15 cellular contexts compared by ENCODE assay signal in genomic region chr4:11436673-11437072, GRCh38. TPM values are rescaled to one million over a fixed set of nuclear protein-coding genes. Genes with fewer than 3 reads are reported as not detected.
DNase-seq lines count a peak whose midpoint lies in the region; ATAC-seq, FAIRE-seq and TF ChIP-seq lines count a peak whose summit lies in the region.
"Had no signal": no experiment of that assay in that cellular context is flagged by ENCODE, and none has a peak within 500 bp of the region (broad histone marks: within the 10 kb centered on the region; RNA-seq: fewer than 3 reads in every experiment).

No MANE protein-coding gene starts in this region.

- FAIRE-seq in frontal cortex (lab: Jason Lieb, UNC) = no peak

- no peaks in the 10 kb centered on the region for H3K4me1 ChIP-seq in endodermal cell (ENCODE audit: control insufficient read depth, insufficient read depth, low read length)
- H3K4me1 ChIP-seq: thyroid gland had no signal

- H3K36me3 Mint-ChIP-seq in endodermal cell (ENCODE audit: low read depth) = no peaks in the 10 kb centered on the region
- H3K36me3 Mint-ChIP-seq in endothelial cell (ENCODE audit: low read depth, unreplicated experiment) = no peaks in the 10 kb centered on the region
- H3K36me3 Mint-ChIP-seq in osteocyte (ENCODE audit: unreplicated experiment) = no peaks in the 10 kb centered on the region
- H3K36me3 Mint-ChIP-seq: naive thymus-derived CD4-positive, alpha-beta T cell had no signal

- TF ChIP-seq CTCF in GM12865 (IDR thresholded peaks at IDR 0.05; ENCODE audit: insufficient read depth, low read depth, low read length, missing control alignments) (no peak), endodermal cell (conservative IDR thresholded peaks at IDR 0.05) (no peak), endothelial cell (IDR thresholded peaks at IDR 0.05; ENCODE audit: unreplicated experiment) (no peak), osteocyte (IDR thresholded peaks at IDR 0.05) (no peak)

- peaks cover 2% of the 10 kb centered on the region for H3K27me3 Mint-ChIP-seq in endodermal cell (ENCODE audit: insufficient read depth)
- H3K27me3 Mint-ChIP-seq in endothelial cell (ENCODE audit: unreplicated experiment) = peaks cover 3% of the 10 kb centered on the region
- peaks cover 11% of the 10 kb centered on the region for H3K27me3 Mint-ChIP-seq in osteocyte (ENCODE audit: unreplicated experiment)

- no peak overlapping the region for H3K27ac Mint-ChIP-seq in endodermal cell
- no peak overlapping the region for H3K27ac Mint-ChIP-seq in endothelial cell (ENCODE audit: unreplicated experiment)
- no peak overlapping the region for H3K27ac Mint-ChIP-seq in osteocyte (ENCODE audit: unreplicated experiment)
- H3K27ac Mint-ChIP-seq: activated T-cell treated with anti-CD3 and anti-CD28 coated beads, Interleukin-2, amount 50 U/mL, for 24 hours; naive thymus-derived CD4-positive, alpha-beta T cell had no signal

- H3K27me3 ChIP-seq in endodermal cell (ENCODE audit: control insufficient read depth, insufficient read depth, low read length, poor library complexity, severe bottlenecking) = no peaks in the 10 kb centered on the region
- H3K27me3 ChIP-seq: heart left ventricle, thyroid gland had no signal

- H3K4me3 Mint-ChIP-seq in endodermal cell = no peak overlapping the region
- no peak overlapping the region for H3K4me3 Mint-ChIP-seq in endothelial cell (ENCODE audit: unreplicated experiment)
- H3K4me3 Mint-ChIP-seq in osteocyte (ENCODE audit: unreplicated experiment) = no peak overlapping the region
- H3K4me3 Mint-ChIP-seq: activated T-cell treated with anti-CD3 and anti-CD28 coated beads, Interleukin-2, amount 50 U/mL, for 24 hours; naive thymus-derived CD4-positive, alpha-beta T cell had no signal

- H3K9me3 Mint-ChIP-seq in endodermal cell (no peaks in the 10 kb centered on the region), endothelial cell (ENCODE audit: unreplicated experiment) (no peaks in the 10 kb centered on the region), osteocyte (ENCODE audit: unreplicated experiment) (no peaks in the 10 kb centered on the region)
- H3K9me3 Mint-ChIP-seq: activated T-cell treated with anti-CD3 and anti-CD28 coated beads, Interleukin-2, amount 50 U/mL, for 24 hours; naive thymus-derived CD4-positive, alpha-beta T cell had no signal

- WGBS in endodermal cell (ENCODE audit: insufficient coverage in 1 of 2, insufficient read length in 1 of 2), 2 experiments = 40 to 43% methylated on average over 1 to 5 of the region's 5 CpGs

- DNase-seq in GM12865 (ENCODE audit: low read depth) (peak; percentile 51), endodermal cell (peak; percentile 76), NCI-H1105 (lab: John Stamatoyannopoulos, UW) (no peak), endothelial cell (ENCODE audit: low spot score) (no peak), osteocyte (ENCODE audit: extremely low spot score, unreplicated experiment) (no peak), frontal cortex (ENCODE audit: low spot score in 2 of 2) (no peak)
- DNase-seq: activated T-cell treated with anti-CD3 and anti-CD28 coated beads, Interleukin-2, amount 50 U/mL, for 24 hours; heart left ventricle; left cardiac atrium; naive thymus-derived CD4-positive, alpha-beta T cell; NCI-H524 treated with DMSO at 0.1 percent for 48 hours; stimulated activated CD8-positive, alpha-beta memory T cell treated with anti-CD3 and anti-CD28 coated beads, Interleukin-4, amount 100 ng/mL, for 48 hours; thyroid gland had no signal

- no peaks in the 10 kb centered on the region for H3K9me3 ChIP-seq in endodermal cell (ENCODE audit: control insufficient read depth, low read length)
- H3K9me3 ChIP-seq: heart left ventricle, thyroid gland had no signal

- peak; percentile 45 for ATAC-seq in GM21423 (IDR thresholded peaks at IDR 0.05; ENCODE audit: unreplicated experiment)
- ATAC-seq in HG03175 (IDR thresholded peaks at IDR 0.05; ENCODE audit: unreplicated experiment) = peak; percentile 55
- ATAC-seq: heart left ventricle; left cardiac atrium; naive thymus-derived CD4-positive, alpha-beta T cell had no signal

- no peaks in the 10 kb centered on the region for H3K36me3 ChIP-seq in endodermal cell (ENCODE audit: control insufficient read depth, insufficient read depth, low read length)
- H3K36me3 ChIP-seq: heart left ventricle, thyroid gland had no signal

- H3K27ac ChIP-seq in endodermal cell (ENCODE audit: low read depth, low read length) = no peak overlapping the region
- H3K27ac ChIP-seq: heart left ventricle, thyroid gland had no signal

- H3K4me3 ChIP-seq in GM12865 (ENCODE audit: low read depth, low read length) (no peak overlapping the region), endodermal cell (ENCODE audit: low read length) (no peak overlapping the region)
- H3K4me3 ChIP-seq: heart left ventricle, thyroid gland had no signal

- H3K4me1 Mint-ChIP-seq in endodermal cell (peaks cover 4% of the 10 kb centered on the region), endothelial cell (ENCODE audit: unreplicated experiment) (no peaks in the 10 kb centered on the region), osteocyte (ENCODE audit: unreplicated experiment) (no peaks in the 10 kb centered on the region)

- no peak overlapping the region for H3K9ac ChIP-seq in endodermal cell (ENCODE audit: extremely low read depth, low read length, poor library complexity, severe bottlenecking)

RNA-seq across cellular contexts. Expression of gene HS3ST1, which starts 8.0 kb away (rescaled TPM):
- total RNA-seq in endodermal cell (1 to 10 TPM; 1.3 to 2.8 TPM), endothelial cell (ENCODE audit: unreplicated experiment) (0.44 TPM), osteocyte (0.27 TPM in 1 of 2 replicates, not detected in the other), frontal cortex (6.9 TPM)
- 5.7 TPM for polyA plus RNA-seq in endodermal cell (2013, experiment 1 of 2)
- polyA plus RNA-seq in endodermal cell (2013, experiment 2 of 2) = 4.5 TPM
- polyA plus RNA-seq: naive thymus-derived CD4-positive, alpha-beta T cell had no signal

Comparison
In these comparisons a context has a peak if more than half of its experiments do, and no peak if none do; other contexts are left out.
1. DNase-seq: peak in GM12865 (single experiment) and endodermal cell (single experiment); none in NCI-H1105 (single experiment), endothelial cell (single experiment), osteocyte (single experiment) and frontal cortex (0 of 2).